In genomic region chr17:68515238-68515637, GRCh38 we compare ENCODE assay signal across 10 cellular contexts. TPM values are rescaled to one million over a fixed set of nuclear protein-coding genes. Genes with fewer than 3 reads are reported as not detected.
DNase-seq lines count a peak whose midpoint lies in the region; ATAC-seq and TF ChIP-seq lines count a peak whose summit lies in the region.
"Had no signal": no experiment of that assay in that cellular context is flagged by ENCODE, and none has a peak within 500 bp of the region (broad histone marks: within the 10 kb centered on the region; RNA-seq: fewer than 3 reads in every experiment).

No MANE protein-coding gene starts in this region.

- H3K9me3 ChIP-seq in thoracic aorta, result no peaks in the 10 kb centered on the region
- H3K9me3 ChIP-seq: mucosa of descending colon had no signal

- H3K4me1 Mint-ChIP-seq in activated T-cell treated with anti-CD3 and anti-CD28 coated beads, Interleukin-2, amount 50 U/mL, for 24 hours (ENCODE audit: low read depth), result peaks cover 66% of the 10 kb centered on the region
- H3K4me1 Mint-ChIP-seq in chondrocyte (ENCODE audit: low read depth) (peaks cover 59% of the 10 kb centered on the region), memory B cell (peaks cover 36% of the 10 kb centered on the region)

- peak overlapping the region; percentile 94 for H3K4me3 Mint-ChIP-seq in activated T-cell treated with anti-CD3 and anti-CD28 coated beads, Interleukin-2, amount 50 U/mL, for 24 hours
- H3K4me3 Mint-ChIP-seq in chondrocyte (ENCODE audit: unreplicated experiment) (peak overlapping the region; percentile 98), memory B cell (peak overlapping the region; percentile 15)

- no peaks in the 10 kb centered on the region for H3K27me3 Mint-ChIP-seq in activated T-cell treated with anti-CD3 and anti-CD28 coated beads, Interleukin-2, amount 50 U/mL, for 24 hours
- H3K27me3 Mint-ChIP-seq in chondrocyte (ENCODE audit: low read depth) (no peaks in the 10 kb centered on the region), memory B cell (no peaks in the 10 kb centered on the region)

- peaks cover 19% of the 10 kb centered on the region for H3K36me3 ChIP-seq in thoracic aorta

- DNase-seq in activated T-cell treated with anti-CD3 and anti-CD28 coated beads, Interleukin-2, amount 50 U/mL, for 24 hours, result no peak
- no peak for DNase-seq in activated T-cell treated with anti-CD3 and anti-CD28 coated beads for 4 hours
- DNase-seq in chondrocyte (ENCODE audit: low spot score), result no peak
- DNase-seq in memory B cell (ENCODE audit: low spot score in 2 of 2), result no peak
- no peak for DNase-seq in thoracic aorta (ENCODE audit: low spot score)
- no peak for DNase-seq in NCI-H2107 (lab: John Stamatoyannopoulos, UW)
- DNase-seq in GOT3 (lab: John Stamatoyannopoulos, UW), result no peak
- DNase-seq: ACHN, mucosa of descending colon had no signal

- H3K4me1 ChIP-seq in thoracic aorta (ENCODE audit: control insufficient read depth in 1 of 2, low read depth in 2 of 2), result peaks cover 20 to 38% of the 10 kb centered on the region in 2 donors

- peaks cover 67% of the 10 kb centered on the region for H3K36me3 Mint-ChIP-seq in activated T-cell treated with anti-CD3 and anti-CD28 coated beads, Interleukin-2, amount 50 U/mL, for 24 hours (ENCODE audit: low read depth)
- H3K36me3 Mint-ChIP-seq in chondrocyte (ENCODE audit: low read depth) (peaks cover 22% of the 10 kb centered on the region), memory B cell (peaks cover 24% of the 10 kb centered on the region)

- H3K27ac ChIP-seq in thoracic aorta, result peak overlapping the region; percentile 23 to 99

- H3K27me3 ChIP-seq in thoracic aorta (replicated peaks; ENCODE audit: insufficient read depth), result no peaks in the 10 kb centered on the region

- H3K4me3 ChIP-seq in thoracic aorta, result peak overlapping the region; percentile 98
- H3K4me3 ChIP-seq: mucosa of descending colon had no signal

- TF ChIP-seq CTCF in chondrocyte (IDR thresholded peaks at IDR 0.05) (peak; percentile 2), thoracic aorta (IDR thresholded peaks at IDR 0.05) (no peak)

- H3K9me3 Mint-ChIP-seq in activated T-cell treated with anti-CD3 and anti-CD28 coated beads, Interleukin-2, amount 50 U/mL, for 24 hours, result no peaks in the 10 kb centered on the region
- H3K9me3 Mint-ChIP-seq in chondrocyte (ENCODE audit: low read depth) (no peaks in the 10 kb centered on the region), memory B cell (no peaks in the 10 kb centered on the region)

- ATAC-seq in memory B cell (ENCODE audit: low read depth), result no peak
- no peak for ATAC-seq in thoracic aorta (ENCODE audit: insufficient number of reproducible peaks, low FRiP score, low read depth)
- ATAC-seq in HG02973 (IDR thresholded peaks at IDR 0.05; ENCODE audit: unreplicated experiment), result no peak
- ATAC-seq: mucosa of descending colon had no signal

- H3K27ac Mint-ChIP-seq in activated T-cell treated with anti-CD3 and anti-CD28 coated beads, Interleukin-2, amount 50 U/mL, for 24 hours, result peak overlapping the region; percentile 19
- H3K27ac Mint-ChIP-seq in chondrocyte (ENCODE audit: unreplicated experiment) (peak overlapping the region; percentile 100), memory B cell (peak overlapping the region; percentile 100)

RNA-seq across cellular contexts. Expression of gene PRKAR1A, which starts 3.0 kb away (rescaled TPM):
- total RNA-seq in chondrocyte (267 to 300 TPM (median 269 TPM) in 3 replicates), thoracic aorta (100 to 1,000 TPM; 345 to 412 TPM)

RNA-seq across cellular contexts. Expression of gene WIPI1, which starts 57.9 kb away (rescaled TPM):
- total RNA-seq in chondrocyte (109 to 119 TPM (median 112 TPM) in 3 replicates), thoracic aorta (10 to 100 TPM; 54.2 to 58.3 TPM)

Comparison
In these comparisons a context has a peak if more than half of its experiments do, and no peak if none do; other contexts are left out.
1. H3K27ac Mint-ChIP-seq: peak in every context shown above with its lines; median percentile 100 in chondrocyte; 100 in memory B cell; 19 in activated T-cell treated with anti-CD3 and anti-CD28 coated beads, Interleukin-2, amount 50 U/mL, for 24 hours.
2. H3K4me3 Mint-ChIP-seq: peak in every context shown above with its lines; median percentile 98 in chondrocyte; 94 in activated T-cell treated with anti-CD3 and anti-CD28 coated beads, Interleukin-2, amount 50 U/mL, for 24 hours; 15 in memory B cell.